8 cellular contexts compared by ENCODE assay signal in the genomic region with DNA sequence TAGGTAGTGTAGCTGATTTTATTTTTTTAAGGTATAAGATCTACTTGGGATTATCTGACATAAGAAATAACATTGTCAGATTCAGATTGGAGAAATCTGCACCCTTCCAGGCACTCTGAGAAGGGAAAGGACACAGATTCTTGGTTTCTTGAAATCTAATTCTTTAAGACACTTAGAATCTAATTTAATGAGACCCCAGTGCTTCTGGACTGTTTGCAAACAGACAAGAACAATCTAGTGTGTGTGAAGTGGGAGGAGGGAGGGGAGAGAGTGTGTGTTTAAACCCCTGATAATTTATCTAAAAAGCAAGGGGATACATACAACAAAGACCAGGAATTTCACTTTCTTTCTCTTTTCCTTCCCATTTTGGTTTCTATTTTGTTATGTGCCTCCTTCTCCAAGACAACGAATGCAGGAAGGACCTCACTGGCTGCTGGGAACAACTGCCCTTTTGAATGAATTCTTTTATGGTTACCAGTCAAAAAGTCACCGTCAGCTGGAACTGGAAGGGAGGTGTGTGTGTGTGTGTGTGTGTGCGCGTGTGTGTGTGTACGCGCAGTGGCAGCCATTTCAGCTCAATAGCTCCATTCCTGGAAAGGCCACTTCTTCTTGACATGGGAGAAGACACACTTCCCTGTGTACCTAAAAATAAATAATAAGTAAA.
DNase-seq lines count a peak whose midpoint lies in the region; ATAC-seq and TF ChIP-seq lines count a peak whose summit lies in the region.

No MANE protein-coding gene starts in this region.

- ATAC-seq in mucosa of descending colon (peak; percentile 78), GM21526 (IDR thresholded peaks at IDR 0.05; ENCODE audit: low FRiP score, unreplicated experiment) (no peak), GM21737 (IDR thresholded peaks at IDR 0.05; ENCODE audit: unreplicated experiment) (no peak)

- peaks cover 22% of the 10 kb centered on the region for H3K4me1 ChIP-seq in mucosa of descending colon (ENCODE audit: low read depth)

- H3K9me3 ChIP-seq in mucosa of descending colon: no peaks in the 10 kb centered on the region

- peak overlapping the region; percentile 47 for H3K4me3 ChIP-seq in coronary artery
- H3K4me3 ChIP-seq in mucosa of descending colon: no peak overlapping the region

- intact Hi-C loops in mucosa of descending colon (cut with DNase I, micrococcal nuclease): loop anchor here in 1 of 2 donors (10.0 kb wide), 1 partner anchor 366 kb away; no protein-coding TSS in a partner anchor

- no peaks in the 10 kb centered on the region for H3K36me3 ChIP-seq in mucosa of descending colon (ENCODE audit: low read depth)

- TF ChIP-seq CTCF in coronary artery (IDR thresholded peaks at IDR 0.05): no peak
- no peak for TF ChIP-seq CTCF in mucosa of descending colon (IDR thresholded peaks at IDR 0.05)

- H3K27ac ChIP-seq in coronary artery: peak overlapping the region; percentile 38 to 70

- DNase-seq in AG20443 (ENCODE audit: low spot score) (peak; percentile 76), LHCN-M2 (ENCODE audit: low read depth) (peak; percentile 94), coronary artery (ENCODE audit: low spot score) (peak; percentile 63), mucosa of descending colon (peak; percentile 70 to 78 (median 70))
- no peak for DNase-seq in NK-92 treated with Interleukin-12 subunit alpha and Interleukin-12 subunit beta, amount 100 ng/mL, for 24 hours (lab: John Stamatoyannopoulos, UW)
- no peak for DNase-seq in activated effector memory CD4-positive, alpha-beta T cell treated with Interleukin-2 at 50 U/mL for 16 hours

Comparison
In these comparisons a context has a peak if more than half of its experiments do, and no peak if none do; other contexts are left out.
1. DNase-seq: peak in AG20443 (single experiment), LHCN-M2 (single experiment), coronary artery (single experiment) and mucosa of descending colon (3 of 3); none in NK-92 treated with Interleukin-12 subunit alpha and Interleukin-12 subunit beta, amount 100 ng/mL, for 24 hours (single experiment) and activated effector memory CD4-positive, alpha-beta T cell treated with Interleukin-2 at 50 U/mL for 16 hours (single experiment).